8 cellular contexts compared by ENCODE assay signal in the genomic region with DNA sequence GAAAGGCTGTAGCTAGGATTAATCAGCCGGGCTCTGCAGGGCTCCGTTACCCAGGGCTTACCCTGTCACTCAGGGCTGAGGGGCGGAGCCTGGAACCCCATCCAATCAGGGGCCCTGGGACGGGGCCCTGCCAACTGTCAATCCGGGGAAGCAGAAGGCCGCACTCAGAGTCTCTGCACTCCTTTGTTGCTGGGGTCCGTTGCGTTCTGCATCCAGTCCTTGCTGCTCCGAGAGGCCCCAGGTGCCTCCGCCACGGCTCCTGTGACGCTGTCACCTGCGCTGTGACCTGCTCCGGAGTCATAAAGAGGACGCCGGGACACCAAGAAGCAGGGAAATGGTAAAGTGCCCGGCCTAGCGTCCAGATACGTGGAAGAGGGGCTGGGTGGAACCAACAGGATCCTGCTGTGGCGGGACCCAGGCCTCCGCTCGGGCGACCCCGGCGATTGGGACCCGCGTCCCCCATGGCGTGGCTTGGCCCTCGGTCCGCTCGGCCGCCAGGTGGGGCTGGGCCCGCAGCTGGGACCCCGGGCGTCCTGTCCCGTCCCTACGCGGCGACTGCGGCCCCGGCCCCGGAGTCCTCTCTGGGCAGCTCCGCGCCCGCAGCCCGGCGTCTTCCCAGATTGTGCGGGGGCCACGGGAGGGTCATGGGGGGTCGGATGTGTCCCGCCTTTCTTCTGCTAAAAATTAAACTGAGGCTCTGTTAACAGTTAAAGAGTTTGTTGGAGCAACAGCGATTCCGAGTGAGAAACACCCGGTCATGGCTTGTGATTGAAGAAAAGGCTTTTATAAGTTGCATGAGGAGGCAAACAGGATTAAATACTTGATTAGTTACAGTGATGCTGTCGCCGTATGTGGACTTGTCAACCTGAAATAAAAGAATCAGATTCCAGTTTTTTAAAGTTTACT. TPM values are rescaled to one million over a fixed set of nuclear protein-coding genes. Genes with fewer than 3 reads are reported as not detected.
DNase-seq lines count a peak whose midpoint lies in the region; ATAC-seq and TF ChIP-seq lines count a peak whose summit lies in the region.

A gene (plus strand): TSS at position 133 of the 906 bp plus-strand sequence. CDS start 7,431 bp downstream, outside the sequence.

- DNase-seq in DMS 273 treated with DMSO at 0.1 percent for 48 hours (lab: John Stamatoyannopoulos, UW) (peak; percentile 81), Karpas-422 (peak; percentile 97), RWPE2 (ENCODE audit: low spot score) (peak; percentile 86), activated gamma-delta T cell (lab: John Stamatoyannopoulos, UW) (peak; percentile 31), foreskin keratinocyte (peak; percentile 53 to 80), neural progenitor cell (ENCODE audit: low spot score) (peak; percentile 99)
- peak; percentile 89 to 91 for DNase-seq in stimulated activated naive CD8-positive, alpha-beta T cell treated with anti-CD3 and anti-CD28 coated beads, Interleukin-15, amount 100 ng/mL, for 72 hours

- peaks cover 3% of the 10 kb centered on the region for H3K27me3 Mint-ChIP-seq in neural progenitor cell (ENCODE audit: insufficient read depth, low read depth)
- no peaks in the 10 kb centered on the region for H3K27me3 Mint-ChIP-seq in stimulated activated naive CD8-positive, alpha-beta T cell treated with anti-CD3 and anti-CD28 coated beads, Interleukin-15, amount 100 ng/mL, for 72 hours

- peaks cover 21% of the 10 kb centered on the region for H3K36me3 Mint-ChIP-seq in neural progenitor cell

- no peaks in the 10 kb centered on the region for H3K9me2 ChIP-seq in Karpas-422 (replicated peaks; ENCODE audit: insufficient read depth, low read length)

- H3F3A ChIP-seq in neural progenitor cell (ENCODE audit: low read depth) = peaks cover 27% of the 10 kb centered on the region

- no peaks in the 10 kb centered on the region for H3K27me3 ChIP-seq in Karpas-422 (ENCODE audit: low read length)
- H3K27me3 ChIP-seq in RWPE2 (ENCODE audit: insufficient read depth, poor library complexity, severe bottlenecking) = no peaks in the 10 kb centered on the region
- no peaks in the 10 kb centered on the region for H3K27me3 ChIP-seq in foreskin keratinocyte
- peaks cover 35% of the 10 kb centered on the region for H3K27me3 ChIP-seq in neural progenitor cell

- H3K4me3 ChIP-seq in Karpas-422 (ENCODE audit: low read length) (peak within 1 kb of the TSS; percentile 77), RWPE2 (ENCODE audit: severe bottlenecking) (peak within 1 kb of the TSS; percentile 52), neural progenitor cell (peak within 1 kb of the TSS; percentile 61)

- H3K4me3 Mint-ChIP-seq in neural progenitor cell = peak within 1 kb of the TSS; percentile 93
- H3K4me3 Mint-ChIP-seq in stimulated activated naive CD8-positive, alpha-beta T cell treated with anti-CD3 and anti-CD28 coated beads, Interleukin-15, amount 100 ng/mL, for 72 hours = peak within 1 kb of the TSS; percentile 97 to 98

- TF ChIP-seq CTCF in RWPE2 (IDR thresholded peaks at IDR 0.05; ENCODE audit: poor library complexity, severe bottlenecking) = peak; percentile 54
- TF ChIP-seq CTCF in foreskin keratinocyte (conservative IDR thresholded peaks at IDR 0.05) = peak; percentile 48
- TF ChIP-seq CTCF in neural progenitor cell (IDR thresholded peaks at IDR 0.05) = peak; percentile 54

- H3K4me1 ChIP-seq in Karpas-422 (ENCODE audit: low read length) = peaks cover 26% of the 10 kb centered on the region
- H3K4me1 ChIP-seq in RWPE2 (ENCODE audit: insufficient read depth, poor library complexity, severe bottlenecking) = peaks cover 3% of the 10 kb centered on the region
- H3K4me1 ChIP-seq in foreskin keratinocyte = peaks cover 3% of the 10 kb centered on the region
- peaks cover 11% of the 10 kb centered on the region for H3K4me1 ChIP-seq in neural progenitor cell

- no peaks in the 10 kb centered on the region for H3K79me2 ChIP-seq in Karpas-422 (ENCODE audit: low read length)
- H3K79me2 ChIP-seq in neural progenitor cell (ENCODE audit: low read depth) = no peaks in the 10 kb centered on the region

- peak within 1 kb of the TSS; percentile 96 for H3K27ac Mint-ChIP-seq in neural progenitor cell
- H3K27ac Mint-ChIP-seq in stimulated activated naive CD8-positive, alpha-beta T cell treated with anti-CD3 and anti-CD28 coated beads, Interleukin-15, amount 100 ng/mL, for 72 hours = peak within 1 kb of the TSS; percentile 94 to 96

- no peaks in the 10 kb centered on the region for H3K36me3 ChIP-seq in Karpas-422 (ENCODE audit: insufficient read depth, low read length)
- H3K36me3 ChIP-seq in RWPE2 (ENCODE audit: low read depth) = no peaks in the 10 kb centered on the region
- no peaks in the 10 kb centered on the region for H3K36me3 ChIP-seq in neural progenitor cell

- H3K9me3 Mint-ChIP-seq in neural progenitor cell = peaks cover 32% of the 10 kb centered on the region
- H3K9me3 Mint-ChIP-seq in stimulated activated naive CD8-positive, alpha-beta T cell treated with anti-CD3 and anti-CD28 coated beads, Interleukin-15, amount 100 ng/mL, for 72 hours = peaks cover 11 to 12% of the 10 kb centered on the region in 2 donors

- H2AFZ ChIP-seq in Karpas-422 (ENCODE audit: low read length) (peak within 1 kb of the TSS; percentile 87), neural progenitor cell (replicated peaks) (peak within 1 kb of the TSS; percentile 77)

- H4K20me1 ChIP-seq in Karpas-422 (ENCODE audit: insufficient read depth, low read depth, low read length) = no peaks in the 10 kb centered on the region
- no peaks in the 10 kb centered on the region for H4K20me1 ChIP-seq in neural progenitor cell (ENCODE audit: low read depth)

- no peak within 1 kb of the TSS for H3K27ac ChIP-seq in Karpas-422 (ENCODE audit: low read length)
- H3K27ac ChIP-seq in RWPE2 (ENCODE audit: poor library complexity, severe bottlenecking) = peak within 1 kb of the TSS; percentile 15
- no peak within 1 kb of the TSS for H3K27ac ChIP-seq in foreskin keratinocyte
- peak within 1 kb of the TSS; percentile 16 for H3K27ac ChIP-seq in neural progenitor cell

- H3K9ac ChIP-seq in Karpas-422 (ENCODE audit: low read length) (peak within 1 kb of the TSS; percentile 78), neural progenitor cell (peak within 1 kb of the TSS; percentile 62)

- H3K9me3 ChIP-seq in Karpas-422 (ENCODE audit: low read length) = 0 out of 2 replicates have a peak, but pooled peaks cover 6% of the 10 kb centered on the region
- H3K9me3 ChIP-seq in RWPE2 (ENCODE audit: severe bottlenecking) = no peaks in the 10 kb centered on the region
- no peaks in the 10 kb centered on the region for H3K9me3 ChIP-seq in neural progenitor cell (ENCODE audit: low read depth)

- H3K4me2 ChIP-seq in Karpas-422 (ENCODE audit: low read depth, low read length, poor library complexity, severe bottlenecking) (peak within 1 kb of the TSS; percentile 93), neural progenitor cell (peak within 1 kb of the TSS; percentile 75)

- ATAC-seq in GM21526 (IDR thresholded peaks at IDR 0.05; ENCODE audit: low FRiP score, unreplicated experiment) (peak; percentile 92), RWPE2 (ENCODE audit: low read depth) (peak; percentile 97), foreskin keratinocyte (peak; percentile 92)
- peak; percentile 99 for ATAC-seq in stimulated activated naive CD8-positive, alpha-beta T cell treated with anti-CD3 and anti-CD28 coated beads, Interleukin-15, amount 100 ng/mL, for 72 hours

- peaks cover 15% of the 10 kb centered on the region for H3K4me1 Mint-ChIP-seq in neural progenitor cell
- peaks cover 22% of the 10 kb centered on the region for H3K4me1 Mint-ChIP-seq in stimulated activated naive CD8-positive, alpha-beta T cell treated with anti-CD3 and anti-CD28 coated beads, Interleukin-15, amount 100 ng/mL, for 72 hours

RNA-seq across cellular contexts. Expression of the gene that starts here (rescaled TPM):
- total RNA-seq in Karpas-422 (2014; rRNA removed; shearing (Covaris generic); ENCODE audit: low replicate concordance) = 2.2 and 3.1 TPM in 2 replicates
- total RNA-seq in foreskin keratinocyte (0.49 and 0.82 TPM in 2 replicates), neural progenitor cell (ENCODE audit: low replicate concordance) (5.5 and 6.0 TPM in 2 replicates)
- 0.16 and 0.19 TPM in 2 replicates for polyA plus RNA-seq in foreskin keratinocyte

Comparison
In these comparisons a context has a peak if more than half of its experiments do, and no peak if none do; other contexts are left out.
1. Peak in DNase-seq and ATAC-seq in foreskin keratinocyte; RNA of the gene not detected or under 1 TPM.
2. DNase-seq: peak in every context shown above with its lines; median percentile 99 in neural progenitor cell; 97 in Karpas-422; 90 in stimulated activated naive CD8-positive, alpha-beta T cell treated with anti-CD3 and anti-CD28 coated beads, Interleukin-15, amount 100 ng/mL, for 72 hours; 86 in RWPE2; 81 in DMS 273 treated with DMSO at 0.1 percent for 48 hours; 66 in foreskin keratinocyte; 31 in activated gamma-delta T cell.
3. H3K27ac ChIP-seq: peak in RWPE2 (single experiment) and neural progenitor cell (single experiment); none in Karpas-422 (single experiment) and foreskin keratinocyte (single experiment).
4. Peak in every context shown above with its lines, with median percentiles within 50 percentile points of each other: ATAC-seq, H3K4me3 ChIP-seq and CTCF ChIP-seq.